Comparison of ENCODE assay signal across 10 cellular contexts in the genomic region with DNA sequence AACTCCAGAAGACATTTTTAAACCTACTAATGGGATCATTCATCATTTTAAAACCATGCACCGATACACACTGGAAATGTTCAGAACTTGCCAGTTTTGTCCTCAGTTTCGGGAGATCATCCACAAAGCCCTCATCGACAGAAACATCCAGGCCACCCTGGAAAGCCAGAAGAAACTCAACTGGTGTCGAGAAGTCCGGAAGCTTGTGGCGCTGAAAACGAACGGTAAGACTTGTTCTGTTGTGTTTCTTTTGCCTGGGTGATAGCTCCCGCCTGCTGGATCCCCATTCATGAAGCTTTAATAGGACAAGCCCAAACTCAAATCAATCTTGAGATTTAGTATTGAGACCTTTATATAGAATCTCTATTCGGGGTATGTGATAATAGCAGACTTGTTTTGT. TPM values are rescaled to one million over a fixed set of nuclear protein-coding genes. Genes with fewer than 3 reads are reported as not detected.
DNase-seq lines count a peak whose midpoint lies in the region; ATAC-seq and TF ChIP-seq lines count a peak whose summit lies in the region.
"Had no signal": no experiment of that assay in that cellular context is flagged by ENCODE, and none has a peak within 500 bp of the region (broad histone marks: within the 10 kb centered on the region; RNA-seq: fewer than 3 reads in every experiment).

No MANE protein-coding gene starts in this region.

- H3K4me1 ChIP-seq in esophagus muscularis mucosa = peaks cover 27 to 75% (median 71%) of the 10 kb centered on the region in 4 donors
- H3K4me1 ChIP-seq in skeletal muscle satellite cell (ENCODE audit: control insufficient read depth, insufficient read depth, low read length) = peaks cover 69% of the 10 kb centered on the region
- H3K4me1 ChIP-seq in ascending aorta = peaks cover 0 to 20% of the 10 kb centered on the region in 2 donors

- H3K4me3 ChIP-seq in GM12864 (ENCODE audit: low read depth, low read length) (peak overlapping the region; percentile 80), esophagus muscularis mucosa (peak overlapping the region; percentile 70 to 93 (median 88)), skeletal muscle satellite cell (ENCODE audit: low read length) (no peak overlapping the region), ascending aorta (peak overlapping the region in 1 of 2 donors; percentile 32)
- H3K4me3 ChIP-seq: SK-N-MC had no signal

- WGBS in esophagus muscularis mucosa = 84% methylated on average over 10 of the region's 10 CpGs

- H3K27me3 ChIP-seq in esophagus muscularis mucosa (no peaks in the 10 kb centered on the region), skeletal muscle satellite cell (ENCODE audit: control insufficient read depth, insufficient read depth, low read length) (no peaks in the 10 kb centered on the region), ascending aorta (no peaks in the 10 kb centered on the region)

- ATAC-seq in T-helper 17 cell (no peak), GM18502 (IDR thresholded peaks at IDR 0.05; ENCODE audit: poor library complexity, unreplicated experiment) (no peak)

- TF ChIP-seq CTCF in GM12864 (IDR thresholded peaks at IDR 0.05; ENCODE audit: low read depth, low read length, missing control alignments) (no peak), esophagus muscularis mucosa (IDR thresholded peaks at IDR 0.05) (no peak), ascending aorta (IDR thresholded peaks at IDR 0.05) (no peak)

- H3K36me3 Mint-ChIP-seq in T-helper 17 cell (ENCODE audit: low read depth) = peaks cover 31% of the 10 kb centered on the region

- peak overlapping the region; percentile 96 for H3K27ac Mint-ChIP-seq in T-helper 17 cell

- intact Hi-C loops in esophagus muscularis mucosa (cut with DNase I) = no loop called here
- intact Hi-C loops in ascending aorta (cut with DNase I) = no loop called here

- H3K4me3 Mint-ChIP-seq in T-helper 17 cell = peak overlapping the region; percentile 88

- peaks cover 68% of the 10 kb centered on the region for H3K4me1 Mint-ChIP-seq in T-helper 17 cell

- no peak overlapping the region for H3K9ac ChIP-seq in skeletal muscle satellite cell (ENCODE audit: low read depth, low read length)

- peaks cover 3% of the 10 kb centered on the region for H3K9me3 ChIP-seq in T-helper 17 cell (ENCODE audit: control insufficient read depth, low read length, poor library complexity, severe bottlenecking)
- no peaks in the 10 kb centered on the region for H3K9me3 ChIP-seq in esophagus muscularis mucosa
- H3K9me3 ChIP-seq in skeletal muscle satellite cell (replicated peaks; ENCODE audit: low read length) = no peaks in the 10 kb centered on the region
- H3K9me3 ChIP-seq in ascending aorta = no peaks in the 10 kb centered on the region

- no peak for TF ChIP-seq EP300 in esophagus muscularis mucosa (IDR thresholded peaks at IDR 0.05)

- peaks cover 4% of the 10 kb centered on the region for H3K27me3 Mint-ChIP-seq in T-helper 17 cell

- DNase-seq in GM12864 (ENCODE audit: low read depth) = no peak
- no peak for DNase-seq in T-helper 17 cell
- no peak for DNase-seq in esophagus muscularis mucosa (ENCODE audit: extremely low spot score)
- DNase-seq in NCI-H1694 treated with DMSO at 0.1 percent for 48 hours (lab: John Stamatoyannopoulos, UW) = no peak
- no peak for DNase-seq in ascending aorta (ENCODE audit: low spot score in 2 of 2)
- no peak for DNase-seq in epidermal melanocyte (ENCODE audit: insufficient read length, low spot score)
- DNase-seq: foreskin melanocyte had no signal

- TF ChIP-seq POLR2A in esophagus muscularis mucosa (IDR thresholded peaks at IDR 0.05; ENCODE audit: low read depth) = no peak

- H3K27ac ChIP-seq in esophagus muscularis mucosa (replicated peaks in 1 of 4) (peak overlapping the region; percentile 71 to 94 (median 92)), ascending aorta (no peak overlapping the region)
- H3K27ac ChIP-seq: SK-N-MC had no signal

- H3K4me2 ChIP-seq in skeletal muscle satellite cell (ENCODE audit: low read length) = peak overlapping the region; percentile 97

- peaks cover 17 to 31% (median 19%) of the 10 kb centered on the region in 4 donors for H3K36me3 ChIP-seq in esophagus muscularis mucosa
- H3K36me3 ChIP-seq in skeletal muscle satellite cell (ENCODE audit: insufficient read depth, low read length) = peaks cover 23% of the 10 kb centered on the region
- peaks cover 13 to 16% of the 10 kb centered on the region in 2 donors for H3K36me3 ChIP-seq in ascending aorta

RNA-seq across cellular contexts. Expression of a gene that starts 4.2 kb away (rescaled TPM):
- 1,000 to 10,000 TPM; 4,032 to 4,607 TPM for total RNA-seq in T-helper 17 cell
- 10 to 100 TPM; 21.0 to 54.3 (median 29.8) TPM for total RNA-seq in esophagus muscularis mucosa
- total RNA-seq in skeletal muscle satellite cell (2012; rRNA removed) = 15.5 and 22.7 TPM in 2 replicates
- total RNA-seq in ascending aorta = 24.5 TPM

Comparison
In these comparisons a context has a peak if more than half of its experiments do, and no peak if none do; other contexts are left out.
1. H3K27ac ChIP-seq: peak in esophagus muscularis mucosa (4 of 4); none in ascending aorta (0 of 2).
2. RNA of a gene that starts 4.2 kb away (total RNA-seq): 4,032 to 4,607 TPM in T-helper 17 cell; 21.0 to 54.3 TPM in esophagus muscularis mucosa and 24.5 TPM in ascending aorta (single experiment); every median in the first group is over 10 times any median in the second.